9 cellular contexts compared by ENCODE assay signal in the genomic region with DNA sequence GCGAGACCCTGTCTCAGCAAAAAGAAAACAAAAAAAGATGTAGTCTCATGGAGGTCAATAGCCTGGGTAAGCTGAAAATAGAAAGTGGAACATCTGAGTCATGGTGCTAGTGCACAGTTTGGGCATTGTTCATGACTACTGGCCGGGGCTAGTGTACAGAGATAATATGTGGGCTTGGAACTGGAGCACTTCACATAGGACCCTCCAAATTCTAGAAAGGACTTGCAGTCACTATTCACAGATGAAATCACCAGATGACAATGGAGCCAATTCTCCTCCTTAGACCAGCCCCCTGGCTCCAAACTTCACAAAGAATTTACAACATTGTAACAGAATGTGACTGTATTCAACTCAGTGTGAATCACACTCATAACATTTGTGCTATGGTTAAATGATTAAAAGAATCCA.
DNase-seq lines count a peak whose midpoint lies in the region; ATAC-seq and TF ChIP-seq lines count a peak whose summit lies in the region.
"Had no signal": no experiment of that assay in that cellular context is flagged by ENCODE, and none has a peak within 500 bp of the region (broad histone marks: within the 10 kb centered on the region; RNA-seq: fewer than 3 reads in every experiment).

No MANE protein-coding gene starts in this region.

- H3K36me3 ChIP-seq in BJ (ENCODE audit: control insufficient read depth, insufficient read depth, low read length) (no peaks in the 10 kb centered on the region), Peyer's patch (no peaks in the 10 kb centered on the region)

- CTCF ChIA-PET in BJ (lab: Yijun Ruan, JAX): no interaction called here

- no peak for TF ChIP-seq CTCF in BJ (IDR thresholded peaks at IDR 0.05; ENCODE audit: insufficient read depth, low read depth, low read length)
- no peak for TF ChIP-seq CTCF in Peyer's patch (IDR thresholded peaks at IDR 0.05)

- no peaks in the 10 kb centered on the region for H3K9me3 ChIP-seq in Peyer's patch

- DNase-seq in BJ (ENCODE audit: low read depth) (peak; percentile 42), RKO (ENCODE audit: low spot score) (peak; percentile 37), glomerular visceral epithelial cell (ENCODE audit: extremely low spot score) (peak; percentile 56), Peyer's patch (no peak), NCI-H510A (lab: John Stamatoyannopoulos, UW) (no peak), NOMO-1 treated with dmso at 0.1 percent for 144 hours (lab: John Stamatoyannopoulos, UW; ENCODE audit: unreplicated experiment) (no peak)
- no peak for DNase-seq in stimulated activated CD8-positive, alpha-beta memory T cell treated with anti-CD3 and anti-CD28 coated beads, Interleukin-4, amount 100 ng/mL, for 48 hours
- DNase-seq: naive B cell had no signal

- H3K4me3 ChIP-seq in BJ (ENCODE audit: low read depth, low read length): no peak overlapping the region
- H3K4me3 ChIP-seq in Peyer's patch: no peak overlapping the region

- H3K4me1 ChIP-seq in Peyer's patch: no peaks in the 10 kb centered on the region

- POLR2A ChIA-PET in BJ (lab: Charles Lee): no interaction called here

- no peak for TF ChIP-seq POLR2A in Peyer's patch (IDR thresholded peaks at IDR 0.05)

- no peak overlapping the region for H3K27ac ChIP-seq in Peyer's patch

- ATAC-seq in GM21786 (IDR thresholded peaks at IDR 0.05; ENCODE audit: unreplicated experiment): peak; percentile 95

- H3K27me3 ChIP-seq in BJ (ENCODE audit: control insufficient read depth, insufficient read depth, low read length): no peaks in the 10 kb centered on the region
- no peaks in the 10 kb centered on the region for H3K27me3 ChIP-seq in Peyer's patch

Comparison
In these comparisons a context has a peak if more than half of its experiments do, and no peak if none do; other contexts are left out.
1. DNase-seq: peak in BJ (single experiment), RKO (single experiment) and glomerular visceral epithelial cell (single experiment); none in Peyer's patch (0 of 3), stimulated activated CD8-positive, alpha-beta memory T cell treated with anti-CD3 and anti-CD28 coated beads, Interleukin-4, amount 100 ng/mL, for 48 hours (single experiment), NCI-H510A (single experiment) and NOMO-1 treated with dmso at 0.1 percent for 144 hours (single experiment).